In the genomic region with DNA sequence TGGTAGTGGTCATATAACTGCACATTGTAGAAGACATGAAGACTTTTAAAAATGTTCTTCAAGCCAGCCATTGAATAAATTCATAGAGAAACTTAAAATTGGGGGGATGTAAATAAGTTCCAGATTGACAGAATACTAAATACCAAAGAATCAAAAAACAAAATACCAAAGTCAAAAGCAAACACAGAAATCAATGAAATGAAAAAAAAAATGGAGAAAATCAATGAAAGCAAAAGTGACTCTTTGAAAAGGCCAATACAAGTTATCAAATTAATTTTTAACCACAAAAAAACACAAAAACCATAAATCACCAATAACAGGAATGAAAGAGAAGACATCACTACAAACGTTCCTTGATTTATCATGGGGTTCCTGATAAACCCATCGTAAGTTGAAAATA, we compare ENCODE assay signal across 9 cellular contexts.
"Had no signal": no experiment of that assay in that cellular context is flagged by ENCODE, and none has a peak within 500 bp of the region (broad histone marks: within the 10 kb centered on the region; RNA-seq: fewer than 3 reads in every experiment).

No MANE protein-coding gene starts in this region.

- H3K4me3 Mint-ChIP-seq: IgD-negative memory B cell had no signal

- H2AFZ ChIP-seq: GM23248 had no signal

- H3K4me2 ChIP-seq: KMS-11 had no signal

- H3K9ac ChIP-seq: GM23248, KMS-11 had no signal

- DNase-seq: GM23248, GOT3, H7, KBM-7 had no signal

- H3K4me3 ChIP-seq: GM23248, HAP-1 had no signal

- H3K27ac ChIP-seq: GM23248, KMS-11 had no signal

- H3K27me3 Mint-ChIP-seq: IgD-negative memory B cell had no signal

- FAIRE-seq: HTR-8/SVneo had no signal

- H3K9me3 ChIP-seq: HAP-1 had no signal

- ATAC-seq: HCT116 had no signal

- H3K27ac Mint-ChIP-seq: IgD-negative memory B cell had no signal

- H3K4me1 ChIP-seq: HAP-1 had no signal
